1 cellular context compared by ENCODE assay signal in the genomic region with DNA sequence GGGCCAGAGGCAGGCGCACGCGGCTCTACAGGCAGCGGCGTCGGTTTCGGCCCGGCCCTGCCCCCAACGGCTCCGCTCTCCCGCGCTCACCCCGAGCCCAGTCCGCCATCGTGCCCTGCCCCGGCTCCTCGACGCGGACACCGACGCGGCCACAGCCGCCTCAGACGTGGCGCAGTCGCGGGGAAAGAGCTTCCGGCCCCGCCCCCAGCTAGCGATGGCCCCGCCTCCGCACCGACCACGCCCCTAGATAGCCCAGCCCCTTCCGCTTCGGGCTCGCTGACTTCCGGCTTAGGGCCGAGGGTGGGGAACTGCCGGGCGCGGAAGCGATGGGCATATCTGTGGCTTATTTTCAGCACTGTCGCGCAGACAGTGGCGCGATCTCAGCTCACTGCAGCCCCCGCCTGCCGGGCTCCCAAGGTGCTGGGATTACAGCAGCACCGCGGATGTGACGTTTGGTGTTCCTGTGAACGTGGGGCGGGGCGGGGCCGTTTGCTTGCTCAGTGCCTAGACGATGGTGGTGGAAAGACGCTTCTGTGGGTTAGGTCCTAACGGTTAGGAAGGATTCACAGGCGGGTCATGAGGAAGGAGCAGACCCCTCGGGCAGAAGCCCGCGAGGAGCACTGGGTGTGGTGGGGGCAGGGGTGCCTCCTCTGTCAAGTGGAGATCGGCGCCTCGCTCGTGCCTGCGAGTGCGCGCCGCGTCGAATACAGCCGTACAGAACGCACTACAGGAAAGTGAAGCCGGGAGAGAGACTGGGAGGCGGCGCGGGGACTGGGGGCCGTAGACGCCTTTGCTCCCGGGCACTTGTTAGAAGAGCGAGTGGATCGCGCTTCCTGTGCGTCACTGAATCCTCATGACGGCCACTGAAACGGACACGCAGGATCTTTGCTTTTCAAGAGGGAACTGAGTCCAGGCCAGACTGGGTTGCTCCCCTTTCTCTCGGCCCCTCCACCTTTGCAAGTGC.
TF ChIP-seq lines count a peak whose summit lies in the region.

A gene with protein sequence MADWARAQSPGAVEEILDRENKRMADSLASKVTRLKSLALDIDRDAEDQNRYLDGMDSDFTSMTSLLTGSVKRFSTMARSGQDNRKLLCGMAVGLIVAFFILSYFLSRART (minus strand): TSS at position 187 of the 964 bp plus-strand sequence. CDS start 78 bp downstream, at position 109.
A gene (plus strand): TSS at position 496 of the 964 bp plus-strand sequence. CDS start 1,147 bp downstream, outside the sequence.

TF ChIP-seq in K562, 482 proteins besides CTCF, POLR2A, EP300 and RAD21 (continued from another document):
- TF ChIP-seq, protein P1, sequence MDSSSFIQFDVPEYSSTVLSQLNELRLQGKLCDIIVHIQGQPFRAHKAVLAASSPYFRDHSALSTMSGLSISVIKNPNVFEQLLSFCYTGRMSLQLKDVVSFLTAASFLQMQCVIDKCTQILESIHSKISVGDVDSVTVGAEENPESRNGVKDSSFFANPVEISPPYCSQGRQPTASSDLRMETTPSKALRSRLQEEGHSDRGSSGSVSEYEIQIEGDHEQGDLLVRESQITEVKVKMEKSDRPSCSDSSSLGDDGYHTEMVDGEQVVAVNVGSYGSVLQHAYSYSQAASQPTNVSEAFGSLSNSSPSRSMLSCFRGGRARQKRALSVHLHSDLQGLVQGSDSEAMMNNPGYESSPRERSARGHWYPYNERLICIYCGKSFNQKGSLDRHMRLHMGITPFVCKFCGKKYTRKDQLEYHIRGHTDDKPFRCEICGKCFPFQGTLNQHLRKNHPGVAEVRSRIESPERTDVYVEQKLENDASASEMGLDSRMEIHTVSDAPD (CRISPR knock-in tag; IDR thresholded peaks at IDR 0.05), result no peak
- TF ChIP-seq FOXK1 (CRISPR knock-in tag; IDR thresholded peaks at IDR 0.05; ENCODE audit: borderline replicate concordance) (peak; percentile 76; the same call in 1 of the 2 replicates), ZFP36 (IDR thresholded peaks at IDR 0.05; ENCODE audit: low read depth, low read length, partially characterized antibody) (no peak), XRCC3 (IDR thresholded peaks at IDR 0.05) (no peak), MTA3 (IDR thresholded peaks at IDR 0.05; ENCODE audit: borderline replicate concordance) (peak; percentile 56), ZNF146 (CRISPR knock-in tag; IDR thresholded peaks at IDR 0.05; ENCODE audit: unreplicated experiment) (no peak), ZKSCAN3 (CRISPR knock-in tag; IDR thresholded peaks at IDR 0.05) (no peak), ZNF274 (IDR thresholded peaks at IDR 0.05; ENCODE audit: borderline replicate concordance, low read depth, low read length) (no peak), ZNF766 (CRISPR knock-in tag; conservative IDR thresholded peaks at IDR 0.05) (no peak), KDM4B (IDR thresholded peaks at IDR 0.05; ENCODE audit: borderline replicate concordance in 2 of 2, low read depth in 1 of 2) (peak in 1 of 2 experiments; percentile 69; a peak in 1 of 4 replicates), GABPB1 (CRISPR knock-in tag; IDR thresholded peaks at IDR 0.05) (peak; percentile 96), CHD4 (IDR thresholded peaks at IDR 0.05; ENCODE audit: insufficient read depth, insufficient replicate concordance, low read depth, low read length, poor library complexity, severe bottlenecking) (no peak), ZNF165 (CRISPR knock-in tag; IDR thresholded peaks at IDR 0.05; ENCODE audit: borderline replicate concordance) (no peak), CBX1 (IDR thresholded peaks at IDR 0.05; ENCODE audit: low read depth) (no peak; the same call in 1 of the 2 replicates), PPARD (CRISPR knock-in tag; IDR thresholded peaks at IDR 0.05) (no peak), RFX1 (IDR thresholded peaks at IDR 0.05) (no peak), TCF7 (IDR thresholded peaks at IDR 0.05; ENCODE audit: borderline replicate concordance) (peak; percentile 61; the same call in 1 of the 2 replicates)
- TF ChIP-seq, protein P2, sequence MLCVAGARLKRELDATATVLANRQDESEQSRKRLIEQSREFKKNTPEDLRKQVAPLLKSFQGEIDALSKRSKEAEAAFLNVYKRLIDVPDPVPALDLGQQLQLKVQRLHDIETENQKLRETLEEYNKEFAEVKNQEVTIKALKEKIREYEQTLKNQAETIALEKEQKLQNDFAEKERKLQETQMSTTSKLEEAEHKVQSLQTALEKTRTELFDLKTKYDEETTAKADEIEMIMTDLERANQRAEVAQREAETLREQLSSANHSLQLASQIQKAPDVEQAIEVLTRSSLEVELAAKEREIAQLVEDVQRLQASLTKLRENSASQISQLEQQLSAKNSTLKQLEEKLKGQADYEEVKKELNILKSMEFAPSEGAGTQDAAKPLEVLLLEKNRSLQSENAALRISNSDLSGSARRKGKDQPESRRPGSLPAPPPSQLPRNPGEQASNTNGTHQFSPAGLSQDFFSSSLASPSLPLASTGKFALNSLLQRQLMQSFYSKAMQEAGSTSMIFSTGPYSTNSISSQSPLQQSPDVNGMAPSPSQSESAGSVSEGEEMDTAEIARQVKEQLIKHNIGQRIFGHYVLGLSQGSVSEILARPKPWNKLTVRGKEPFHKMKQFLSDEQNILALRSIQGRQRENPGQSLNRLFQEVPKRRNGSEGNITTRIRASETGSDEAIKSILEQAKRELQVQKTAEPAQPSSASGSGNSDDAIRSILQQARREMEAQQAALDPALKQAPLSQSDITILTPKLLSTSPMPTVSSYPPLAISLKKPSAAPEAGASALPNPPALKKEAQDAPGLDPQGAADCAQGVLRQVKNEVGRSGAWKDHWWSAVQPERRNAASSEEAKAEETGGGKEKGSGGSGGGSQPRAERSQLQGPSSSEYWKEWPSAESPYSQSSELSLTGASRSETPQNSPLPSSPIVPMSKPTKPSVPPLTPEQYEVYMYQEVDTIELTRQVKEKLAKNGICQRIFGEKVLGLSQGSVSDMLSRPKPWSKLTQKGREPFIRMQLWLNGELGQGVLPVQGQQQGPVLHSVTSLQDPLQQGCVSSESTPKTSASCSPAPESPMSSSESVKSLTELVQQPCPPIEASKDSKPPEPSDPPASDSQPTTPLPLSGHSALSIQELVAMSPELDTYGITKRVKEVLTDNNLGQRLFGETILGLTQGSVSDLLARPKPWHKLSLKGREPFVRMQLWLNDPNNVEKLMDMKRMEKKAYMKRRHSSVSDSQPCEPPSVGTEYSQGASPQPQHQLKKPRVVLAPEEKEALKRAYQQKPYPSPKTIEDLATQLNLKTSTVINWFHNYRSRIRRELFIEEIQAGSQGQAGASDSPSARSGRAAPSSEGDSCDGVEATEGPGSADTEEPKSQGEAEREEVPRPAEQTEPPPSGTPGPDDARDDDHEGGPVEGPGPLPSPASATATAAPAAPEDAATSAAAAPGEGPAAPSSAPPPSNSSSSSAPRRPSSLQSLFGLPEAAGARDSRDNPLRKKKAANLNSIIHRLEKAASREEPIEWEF (CRISPR knock-in tag; IDR thresholded peaks at IDR 0.05), result no peak
- TF ChIP-seq, protein P3, sequence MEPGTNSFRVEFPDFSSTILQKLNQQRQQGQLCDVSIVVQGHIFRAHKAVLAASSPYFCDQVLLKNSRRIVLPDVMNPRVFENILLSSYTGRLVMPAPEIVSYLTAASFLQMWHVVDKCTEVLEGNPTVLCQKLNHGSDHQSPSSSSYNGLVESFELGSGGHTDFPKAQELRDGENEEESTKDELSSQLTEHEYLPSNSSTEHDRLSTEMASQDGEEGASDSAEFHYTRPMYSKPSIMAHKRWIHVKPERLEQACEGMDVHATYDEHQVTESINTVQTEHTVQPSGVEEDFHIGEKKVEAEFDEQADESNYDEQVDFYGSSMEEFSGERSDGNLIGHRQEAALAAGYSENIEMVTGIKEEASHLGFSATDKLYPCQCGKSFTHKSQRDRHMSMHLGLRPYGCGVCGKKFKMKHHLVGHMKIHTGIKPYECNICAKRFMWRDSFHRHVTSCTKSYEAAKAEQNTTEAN (CRISPR knock-in tag; IDR thresholded peaks at IDR 0.05), result 0 out of 2 replicates have a peak, but pooled peaks have one; percentile 59
- TF ChIP-seq, protein P4, sequence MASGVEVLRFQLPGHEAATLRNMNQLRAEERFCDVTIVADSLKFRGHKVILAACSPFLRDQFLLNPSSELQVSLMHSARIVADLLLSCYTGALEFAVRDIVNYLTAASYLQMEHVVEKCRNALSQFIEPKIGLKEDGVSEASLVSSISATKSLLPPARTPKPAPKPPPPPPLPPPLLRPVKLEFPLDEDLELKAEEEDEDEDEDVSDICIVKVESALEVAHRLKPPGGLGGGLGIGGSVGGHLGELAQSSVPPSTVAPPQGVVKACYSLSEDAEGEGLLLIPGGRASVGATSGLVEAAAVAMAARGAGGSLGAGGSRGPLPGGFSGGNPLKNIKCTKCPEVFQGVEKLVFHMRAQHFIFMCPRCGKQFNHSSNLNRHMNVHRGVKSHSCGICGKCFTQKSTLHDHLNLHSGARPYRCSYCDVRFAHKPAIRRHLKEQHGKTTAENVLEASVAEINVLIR (CRISPR knock-in tag; IDR thresholded peaks at IDR 0.05), result peak; percentile 83
- TF ChIP-seq, protein P5, sequence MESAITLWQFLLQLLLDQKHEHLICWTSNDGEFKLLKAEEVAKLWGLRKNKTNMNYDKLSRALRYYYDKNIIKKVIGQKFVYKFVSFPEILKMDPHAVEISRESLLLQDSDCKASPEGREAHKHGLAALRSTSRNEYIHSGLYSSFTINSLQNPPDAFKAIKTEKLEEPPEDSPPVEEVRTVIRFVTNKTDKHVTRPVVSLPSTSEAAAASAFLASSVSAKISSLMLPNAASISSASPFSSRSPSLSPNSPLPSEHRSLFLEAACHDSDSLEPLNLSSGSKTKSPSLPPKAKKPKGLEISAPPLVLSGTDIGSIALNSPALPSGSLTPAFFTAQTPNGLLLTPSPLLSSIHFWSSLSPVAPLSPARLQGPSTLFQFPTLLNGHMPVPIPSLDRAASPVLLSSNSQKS (CRISPR knock-in tag; IDR thresholded peaks at IDR 0.05), result no peak
- TF ChIP-seq, protein P6, sequence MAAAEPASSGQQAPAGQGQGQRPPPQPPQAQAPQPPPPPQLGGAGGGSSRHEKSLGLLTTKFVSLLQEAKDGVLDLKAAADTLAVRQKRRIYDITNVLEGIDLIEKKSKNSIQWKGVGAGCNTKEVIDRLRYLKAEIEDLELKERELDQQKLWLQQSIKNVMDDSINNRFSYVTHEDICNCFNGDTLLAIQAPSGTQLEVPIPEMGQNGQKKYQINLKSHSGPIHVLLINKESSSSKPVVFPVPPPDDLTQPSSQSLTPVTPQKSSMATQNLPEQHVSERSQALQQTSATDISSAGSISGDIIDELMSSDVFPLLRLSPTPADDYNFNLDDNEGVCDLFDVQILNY (CRISPR knock-in tag; IDR thresholded peaks at IDR 0.05), result no peak
- TF ChIP-seq, protein P7, sequence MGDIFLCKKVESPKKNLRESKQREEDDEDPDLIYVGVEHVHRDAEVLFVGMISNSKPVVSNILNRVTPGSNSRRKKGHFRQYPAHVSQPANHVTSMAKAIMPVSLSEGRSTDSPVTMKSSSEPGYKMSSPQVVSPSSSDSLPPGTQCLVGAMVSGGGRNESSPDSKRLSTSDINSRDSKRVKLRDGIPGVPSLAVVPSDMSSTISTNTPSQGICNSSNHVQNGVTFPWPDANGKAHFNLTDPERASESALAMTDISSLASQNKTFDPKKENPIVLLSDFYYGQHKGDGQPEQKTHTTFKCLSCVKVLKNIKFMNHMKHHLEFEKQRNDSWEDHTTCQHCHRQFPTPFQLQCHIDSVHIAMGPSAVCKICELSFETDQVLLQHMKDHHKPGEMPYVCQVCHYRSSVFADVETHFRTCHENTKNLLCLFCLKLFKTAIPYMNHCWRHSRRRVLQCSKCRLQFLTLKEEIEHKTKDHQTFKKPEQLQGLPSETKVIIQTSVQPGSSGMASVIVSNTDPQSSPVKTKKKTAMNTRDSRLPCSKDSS (IDR thresholded peaks at IDR 0.05; ENCODE audit: low read depth, partially characterized antibody), result no peak
- TF ChIP-seq, protein P8, sequence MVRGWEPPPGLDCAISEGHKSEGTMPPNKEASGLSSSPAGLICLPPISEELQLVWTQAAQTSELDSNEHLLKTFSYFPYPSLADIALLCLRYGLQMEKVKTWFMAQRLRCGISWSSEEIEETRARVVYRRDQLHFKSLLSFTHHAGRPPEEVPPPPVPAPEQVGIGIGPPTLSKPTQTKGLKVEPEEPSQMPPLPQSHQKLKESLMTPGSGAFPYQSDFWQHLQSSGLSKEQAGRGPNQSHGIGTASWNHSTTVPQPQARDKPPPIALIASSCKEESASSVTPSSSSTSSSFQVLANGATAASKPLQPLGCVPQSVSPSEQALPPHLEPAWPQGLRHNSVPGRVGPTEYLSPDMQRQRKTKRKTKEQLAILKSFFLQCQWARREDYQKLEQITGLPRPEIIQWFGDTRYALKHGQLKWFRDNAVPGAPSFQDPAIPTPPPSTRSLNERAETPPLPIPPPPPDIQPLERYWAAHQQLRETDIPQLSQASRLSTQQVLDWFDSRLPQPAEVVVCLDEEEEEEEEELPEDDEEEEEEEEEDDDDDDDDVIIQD (CRISPR knock-in tag; IDR thresholded peaks at IDR 0.05), result no peak
- TF ChIP-seq, protein P9, sequence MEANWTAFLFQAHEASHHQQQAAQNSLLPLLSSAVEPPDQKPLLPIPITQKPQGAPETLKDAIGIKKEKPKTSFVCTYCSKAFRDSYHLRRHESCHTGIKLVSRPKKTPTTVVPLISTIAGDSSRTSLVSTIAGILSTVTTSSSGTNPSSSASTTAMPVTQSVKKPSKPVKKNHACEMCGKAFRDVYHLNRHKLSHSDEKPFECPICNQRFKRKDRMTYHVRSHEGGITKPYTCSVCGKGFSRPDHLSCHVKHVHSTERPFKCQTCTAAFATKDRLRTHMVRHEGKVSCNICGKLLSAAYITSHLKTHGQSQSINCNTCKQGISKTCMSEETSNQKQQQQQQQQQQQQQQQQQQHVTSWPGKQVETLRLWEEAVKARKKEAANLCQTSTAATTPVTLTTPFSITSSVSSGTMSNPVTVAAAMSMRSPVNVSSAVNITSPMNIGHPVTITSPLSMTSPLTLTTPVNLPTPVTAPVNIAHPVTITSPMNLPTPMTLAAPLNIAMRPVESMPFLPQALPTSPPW (CRISPR knock-in tag; IDR thresholded peaks at IDR 0.05), result peak; percentile 88
